20 cellular contexts compared by ENCODE assay signal in the genomic region with DNA sequence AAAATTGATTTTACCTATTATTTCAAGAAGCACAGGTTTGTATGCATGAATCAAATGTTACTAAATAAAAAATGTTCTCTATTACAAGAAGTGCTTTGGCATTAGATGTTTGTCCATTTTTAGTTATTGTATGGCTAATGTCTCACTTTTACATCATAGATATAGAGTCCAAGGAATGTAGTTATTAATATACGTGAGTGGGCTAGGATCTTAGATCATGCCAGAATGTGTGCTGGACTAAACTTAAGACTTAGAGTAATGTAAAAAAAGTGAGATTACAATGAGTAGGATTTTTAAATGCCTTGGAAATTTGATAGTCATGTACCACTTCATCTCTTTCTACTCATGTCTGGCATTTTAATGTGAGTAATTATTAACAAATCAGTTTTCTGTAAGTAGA.
"Had no signal": no experiment of that assay in that cellular context is flagged by ENCODE, and none has a peak within 500 bp of the region (broad histone marks: within the 10 kb centered on the region; RNA-seq: fewer than 3 reads in every experiment).

No MANE protein-coding gene starts in this region.

- H3K9me3 Mint-ChIP-seq: activated CD4-positive, alpha-beta memory T cell treated with anti-CD3 and anti-CD28 coated beads for 36 hours; T-cell had no signal

- H3K4me2 ChIP-seq: neural progenitor cell had no signal

- H3K4me1 ChIP-seq: body of pancreas, gastrocnemius medialis, neural progenitor cell, psoas muscle, thyroid gland had no signal

- H3K9me3 ChIP-seq: body of pancreas, gastrocnemius medialis, mucosa of descending colon, psoas muscle, right lobe of liver, thyroid gland had no signal

- ATAC-seq: body of pancreas; gastrocnemius medialis; left ventricle myocardium superior; mucosa of descending colon; psoas muscle; right lobe of liver; stimulated activated naive B cell treated with anti-CD40 and anti-IgM and Interleukin-4, amounts not matched to agents 10 μg/mL and 1 μg/mL and 100 μg/mL, for 72 hours; T-cell had no signal

- H3K4me3 ChIP-seq: body of pancreas, dorsolateral prefrontal cortex, gastrocnemius medialis, mucosa of descending colon, neural progenitor cell, psoas muscle, right lobe of liver, thyroid gland had no signal

- H3K27ac Mint-ChIP-seq: activated B cell treated with CpG ODN at 0.5 μM for 24 hours; activated CD4-positive, alpha-beta memory T cell treated with anti-CD3 and anti-CD28 coated beads for 36 hours; activated naive CD8-positive, alpha-beta T cell; memory B cell; naive B cell; neural progenitor cell; stimulated activated naive B cell treated with anti-CD40 and anti-IgM and Interleukin-4, amounts not matched to agents 10 μg/mL and 1 μg/mL and 100 μg/mL, for 72 hours; T-cell had no signal

- H3K9ac ChIP-seq: neural progenitor cell had no signal

- H3K4me3 Mint-ChIP-seq: activated B cell treated with CpG ODN at 0.5 μM for 24 hours; activated CD4-positive, alpha-beta memory T cell treated with anti-CD3 and anti-CD28 coated beads for 36 hours; activated naive CD8-positive, alpha-beta T cell; memory B cell; neural progenitor cell; stimulated activated naive B cell treated with anti-CD40 and anti-IgM and Interleukin-4, amounts not matched to agents 10 μg/mL and 1 μg/mL and 100 μg/mL, for 72 hours; T-cell had no signal

- H3K27me3 Mint-ChIP-seq: activated B cell treated with CpG ODN at 0.5 μM for 24 hours, memory B cell had no signal

- DNase-seq: activated B cell treated with CpG ODN at 0.5 μM for 24 hours; activated CD4-positive, alpha-beta memory T cell treated with anti-CD3 and anti-CD28 coated beads for 36 hours; activated CD4-positive, alpha-beta T cell treated with anti-CD3 and anti-CD28 coated beads for 4 hours; activated T-cell treated with anti-CD3 and anti-CD28 coated beads for 4 hours; amniotic stem cell; body of pancreas; dorsolateral prefrontal cortex; gastrocnemius medialis; head of caudate nucleus; left ventricle myocardium superior; mucosa of descending colon; naive B cell; psoas muscle; right lobe of liver; stimulated activated naive B cell treated with anti-CD40 and anti-IgM and Interleukin-4, amounts not matched to agents 10 μg/mL and 1 μg/mL and 100 μg/mL, for 72 hours; T-cell; thyroid gland had no signal

- H2AFZ ChIP-seq: neural progenitor cell had no signal

- H3K27ac ChIP-seq: body of pancreas, gastrocnemius medialis, neural progenitor cell, psoas muscle, right lobe of liver, thyroid gland had no signal

- H3K4me1 Mint-ChIP-seq: activated B cell treated with CpG ODN at 0.5 μM for 24 hours, memory B cell, T-cell had no signal

- H3K36me3 Mint-ChIP-seq: activated CD4-positive, alpha-beta memory T cell treated with anti-CD3 and anti-CD28 coated beads for 36 hours; activated naive CD8-positive, alpha-beta T cell; memory B cell; naive B cell; neural progenitor cell; stimulated activated naive B cell treated with anti-CD40 and anti-IgM and Interleukin-4, amounts not matched to agents 10 μg/mL and 1 μg/mL and 100 μg/mL, for 72 hours; T-cell had no signal

- H3K36me3 ChIP-seq: gastrocnemius medialis, neural progenitor cell, right lobe of liver, thyroid gland had no signal

- H3K27me3 ChIP-seq: body of pancreas, dorsolateral prefrontal cortex, gastrocnemius medialis, neural progenitor cell, right lobe of liver, thyroid gland had no signal
